21 cellular contexts compared by ENCODE assay signal in the genomic region with DNA sequence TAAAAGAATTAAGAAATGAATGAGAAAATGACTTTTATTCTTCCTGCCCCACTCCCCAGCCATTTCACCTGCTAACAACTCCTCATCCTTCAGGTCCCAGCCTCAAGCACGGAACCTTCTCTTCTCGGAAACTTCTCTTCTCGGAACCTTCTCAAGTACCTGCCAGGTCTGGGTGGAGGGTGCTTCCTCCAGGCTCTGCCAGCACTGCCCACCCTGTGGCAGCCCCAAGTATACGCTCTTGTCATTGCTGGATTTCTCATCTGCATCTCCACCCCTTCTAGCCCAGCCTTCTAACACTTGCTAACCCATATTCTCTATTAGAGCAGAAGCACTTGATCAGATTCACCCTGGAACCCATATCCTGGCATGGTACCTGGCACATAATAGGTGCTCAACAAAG.
"Had no signal": no experiment of that assay in that cellular context is flagged by ENCODE, and none has a peak within 500 bp of the region (broad histone marks: within the 10 kb centered on the region; RNA-seq: fewer than 3 reads in every experiment).

No MANE protein-coding gene starts in this region.

- ATAC-seq: heart left ventricle; naive thymus-derived CD8-positive, alpha-beta T cell; sciatic nerve; T-helper 17 cell had no signal

- H3K27ac ChIP-seq: epithelial cell of prostate, heart left ventricle, left ventricle myocardium inferior, upper lobe of left lung had no signal

- H3K27me3 Mint-ChIP-seq: activated naive CD4-positive, alpha-beta T cell treated with anti-CD3 and anti-CD28 coated beads, Interleukin-2, amount 50 U/mL, for 24 hours; naive thymus-derived CD8-positive, alpha-beta T cell had no signal

- H3K4me3 Mint-ChIP-seq: activated B cell treated with CpG ODN at 0.5 μM for 24 hours; activated CD4-positive, alpha-beta memory T cell treated with anti-CD3 and anti-CD28 coated beads for 36 hours; activated naive CD4-positive, alpha-beta T cell treated with anti-CD3 and anti-CD28 coated beads, Interleukin-2, amount 50 U/mL, for 24 hours; mesothelial cell of epicardium; T-helper 17 cell had no signal

- H3K36me3 ChIP-seq: breast epithelium, heart left ventricle, left ventricle myocardium inferior, upper lobe of left lung had no signal

- H3K27me3 ChIP-seq: breast epithelium, heart left ventricle, upper lobe of left lung had no signal

- DNase-seq: activated B cell treated with CpG ODN at 0.5 μM for 24 hours; activated CD4-positive, alpha-beta memory T cell treated with anti-CD3 and anti-CD28 coated beads for 36 hours; activated CD4-positive, alpha-beta T cell treated with anti-CD3 and anti-CD28 coated beads for 4 hours; activated gamma-delta T cell treated with Interleukin-2 at 50 U/mL for 16 hours; amniotic stem cell; cerebellar nuclear complex; cortex of kidney; heart left ventricle; islet precursor cell; left ventricle myocardium inferior; naive thymus-derived CD8-positive, alpha-beta T cell; stimulated activated CD4-positive, alpha-beta T cell treated with anti-CD3 and anti-CD28 coated beads, Interleukin-2, amount 100 ng/mL, for 48 hours; stimulated activated naive CD4-positive, alpha-beta T cell treated with Interleukin-2 at 50 U/mL for 16 hours; T-helper 17 cell; upper lobe of left lung had no signal

- H3K4me3 ChIP-seq: breast epithelium, heart left ventricle, left ventricle myocardium inferior, smooth muscle cell, upper lobe of left lung had no signal

- H3K9me3 ChIP-seq: breast epithelium, heart left ventricle, left ventricle myocardium inferior, upper lobe of left lung had no signal

- H3K27ac Mint-ChIP-seq: activated B cell treated with CpG ODN at 0.5 μM for 24 hours; activated CD4-positive, alpha-beta memory T cell treated with anti-CD3 and anti-CD28 coated beads for 36 hours; activated naive CD4-positive, alpha-beta T cell treated with anti-CD3 and anti-CD28 coated beads, Interleukin-2, amount 50 U/mL, for 24 hours; mesothelial cell of epicardium; T-helper 17 cell had no signal

- H3K9me3 Mint-ChIP-seq: activated B cell treated with CpG ODN at 0.5 μM for 24 hours; activated CD4-positive, alpha-beta memory T cell treated with anti-CD3 and anti-CD28 coated beads for 36 hours; activated naive CD4-positive, alpha-beta T cell treated with anti-CD3 and anti-CD28 coated beads, Interleukin-2, amount 50 U/mL, for 24 hours; mesothelial cell of epicardium; naive thymus-derived CD8-positive, alpha-beta T cell had no signal

- H3K36me3 Mint-ChIP-seq: activated CD4-positive, alpha-beta memory T cell treated with anti-CD3 and anti-CD28 coated beads for 36 hours; activated naive CD4-positive, alpha-beta T cell treated with anti-CD3 and anti-CD28 coated beads, Interleukin-2, amount 50 U/mL, for 24 hours; mesothelial cell of epicardium; naive thymus-derived CD8-positive, alpha-beta T cell had no signal
